Comparison of ENCODE assay signal across 19 cellular contexts in the genomic region with DNA sequence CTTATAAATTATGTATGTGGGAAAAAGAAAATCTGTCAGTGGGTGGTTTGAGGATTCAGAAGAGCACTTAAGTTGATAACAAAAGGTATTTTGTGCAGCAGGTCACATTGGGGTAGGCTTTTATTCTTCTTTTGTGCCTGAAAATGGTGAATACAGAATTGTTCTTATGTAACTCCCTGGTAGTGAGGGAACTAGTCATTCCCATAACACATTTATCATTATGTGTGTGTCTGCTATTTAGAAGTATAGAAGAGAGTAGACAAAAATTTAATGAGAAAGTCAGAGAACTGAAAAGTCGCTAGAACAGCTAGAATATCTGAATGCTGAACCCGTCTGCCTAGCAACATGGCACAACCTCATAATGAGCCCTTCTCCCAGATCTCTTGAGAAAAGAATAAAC.
"Had no signal": no experiment of that assay in that cellular context is flagged by ENCODE, and none has a peak within 500 bp of the region (broad histone marks: within the 10 kb centered on the region; RNA-seq: fewer than 3 reads in every experiment).

No MANE protein-coding gene starts in this region.

- H3K27ac Mint-ChIP-seq: activated naive CD8-positive, alpha-beta T cell treated with anti-CD3 and anti-CD28 coated beads for 36 hours; activated T-helper 2 cell treated with anti-CD3 and anti-CD28 coated beads, Interferon-gamma antibody, Interleukin-2, Interleukin-4, amounts not matched to agents 10 μg/mL and 5 μg/mL and 100 μg/mL, durations not matched to agents 14 hours and 24 hours and 36 hours; naive thymus-derived CD4-positive, alpha-beta T cell; stimulated activated effector memory CD8-positive, alpha-beta T cell treated with anti-CD3 and anti-CD28 coated beads, Interleukin-12 subunit alpha, Interleukin-12 subunit beta, amount 100 ng/mL, for 72 hours; stimulated activated naive CD8-positive, alpha-beta T cell treated with anti-CD3 and anti-CD28 coated beads, Interleukin-15, amount 100 ng/mL, for 72 hours; WTC11 had no signal

- H3K9me3 Mint-ChIP-seq: activated naive CD8-positive, alpha-beta T cell treated with anti-CD3 and anti-CD28 coated beads for 36 hours; activated T-cell treated with anti-CD3 and anti-CD28 coated beads, Interleukin-2, amount 50 U/mL, for 4 hours; activated T-helper 2 cell treated with anti-CD3 and anti-CD28 coated beads, Interferon-gamma antibody, Interleukin-2, Interleukin-4, amounts not matched to agents 10 μg/mL and 5 μg/mL and 100 μg/mL, durations not matched to agents 14 hours and 24 hours and 36 hours; stimulated activated effector memory CD8-positive, alpha-beta T cell treated with anti-CD3 and anti-CD28 coated beads, Interleukin-12 subunit alpha, Interleukin-12 subunit beta, amount 100 ng/mL, for 72 hours had no signal

- DNase-seq: activated CD4-positive, alpha-beta T cell treated with anti-CD3 and anti-CD28 coated beads, Interleukin-2, amount 50 U/mL, for 4 hours; activated CD8-positive, alpha-beta memory T cell treated with anti-CD3 and anti-CD28 coated beads, Interleukin-2, amount 50 U/mL, for 48 hours; activated naive CD4-positive, alpha-beta T cell; activated naive CD8-positive, alpha-beta T cell treated with anti-CD3 and anti-CD28 coated beads for 36 hours; activated T-cell treated with anti-CD3 and anti-CD28 coated beads, Interleukin-2, amount 50 U/mL, for 4 hours; cortex of kidney; kidney; lower lobe of right lung; naive thymus-derived CD4-positive, alpha-beta T cell; nucleus accumbens; right lobe of liver; small intestine; stimulated activated CD4-positive, alpha-beta T cell treated with anti-CD3 and anti-CD28 coated beads, Interleukin-2, amount 100 ng/mL, for 24 hours; stimulated activated naive CD8-positive, alpha-beta T cell treated with anti-CD3 and anti-CD28 coated beads, Interleukin-15, amount 100 ng/mL, for 72 hours; T-helper 9 cell; tibial artery had no signal

- H3K4me3 Mint-ChIP-seq: activated naive CD8-positive, alpha-beta T cell treated with anti-CD3 and anti-CD28 coated beads for 36 hours; activated T-cell treated with anti-CD3 and anti-CD28 coated beads, Interleukin-2, amount 50 U/mL, for 4 hours; naive thymus-derived CD4-positive, alpha-beta T cell; stimulated activated effector memory CD8-positive, alpha-beta T cell treated with anti-CD3 and anti-CD28 coated beads, Interleukin-12 subunit alpha, Interleukin-12 subunit beta, amount 100 ng/mL, for 72 hours; stimulated activated naive CD8-positive, alpha-beta T cell treated with anti-CD3 and anti-CD28 coated beads, Interleukin-15, amount 100 ng/mL, for 72 hours; WTC11 had no signal

- H3K27me3 Mint-ChIP-seq: activated naive CD8-positive, alpha-beta T cell treated with anti-CD3 and anti-CD28 coated beads for 36 hours; stimulated activated naive CD8-positive, alpha-beta T cell treated with anti-CD3 and anti-CD28 coated beads, Interleukin-15, amount 100 ng/mL, for 72 hours had no signal

- H3K4me1 Mint-ChIP-seq: activated naive CD8-positive, alpha-beta T cell treated with anti-CD3 and anti-CD28 coated beads for 36 hours; naive thymus-derived CD4-positive, alpha-beta T cell; stimulated activated effector memory CD8-positive, alpha-beta T cell treated with anti-CD3 and anti-CD28 coated beads, Interleukin-12 subunit alpha, Interleukin-12 subunit beta, amount 100 ng/mL, for 72 hours; stimulated activated naive CD8-positive, alpha-beta T cell treated with anti-CD3 and anti-CD28 coated beads, Interleukin-15, amount 100 ng/mL, for 72 hours had no signal

- ATAC-seq: activated T-cell treated with anti-CD3 and anti-CD28 coated beads, Interleukin-2, amount 50 U/mL, for 4 hours; naive thymus-derived CD4-positive, alpha-beta T cell; right lobe of liver; stimulated activated effector memory CD8-positive, alpha-beta T cell treated with anti-CD3 and anti-CD28 coated beads, Interleukin-12 subunit alpha, Interleukin-12 subunit beta, amount 100 ng/mL, for 72 hours; stimulated activated naive CD8-positive, alpha-beta T cell treated with anti-CD3 and anti-CD28 coated beads, Interleukin-15, amount 100 ng/mL, for 72 hours; WTC11 had no signal

- H3K36me3 Mint-ChIP-seq: activated naive CD8-positive, alpha-beta T cell treated with anti-CD3 and anti-CD28 coated beads for 36 hours; naive thymus-derived CD4-positive, alpha-beta T cell; stimulated activated effector memory CD8-positive, alpha-beta T cell treated with anti-CD3 and anti-CD28 coated beads, Interleukin-12 subunit alpha, Interleukin-12 subunit beta, amount 100 ng/mL, for 72 hours; WTC11 had no signal
